Comparison of ENCODE assay signal across 36 cellular contexts in genomic region chr3:67463656-67464055, GRCh38.
"Had no signal": no experiment of that assay in that cellular context is flagged by ENCODE, and none has a peak within 500 bp of the region (broad histone marks: within the 10 kb centered on the region; RNA-seq: fewer than 3 reads in every experiment).

No MANE protein-coding gene starts in this region.

- H3K36me3 Mint-ChIP-seq: WTC11 had no signal

- H3K4me1 Mint-ChIP-seq: WTC11 had no signal

- H3K36me3 ChIP-seq: brain microvascular endothelial cell, breast epithelium, WERI-Rb-1 had no signal

- H3K4me1 ChIP-seq: body of pancreas, breast epithelium had no signal

- H3K27me3 ChIP-seq: body of pancreas, brain microvascular endothelial cell, breast epithelium had no signal

- H3K27me3 Mint-ChIP-seq: activated CD4-positive, alpha-beta memory T cell treated with anti-CD3 and anti-CD28 coated beads, Interleukin-2, amount 10 ng/mL, durations not matched to agents 7 days and 5 days; activated CD4-positive, alpha-beta T cell treated with anti-CD3 and anti-CD28 coated beads for 36 hours; activated CD4-positive, alpha-beta T cell treated with anti-CD3 and anti-CD28 coated beads, Interleukin-2, amount 10 ng/mL, durations not matched to agents 7 days and 5 days; activated CD8-positive, alpha-beta memory T cell treated with anti-CD3 and anti-CD28 coated beads, Interleukin-2, amount 10 ng/mL, durations not matched to agents 7 days and 5 days; activated naive CD4-positive, alpha-beta T cell treated with anti-CD3 and anti-CD28 coated beads, Interleukin-2, amount 10 ng/mL, durations not matched to agents 7 days and 5 days; activated naive CD4-positive, alpha-beta T cell treated with anti-CD3 and anti-CD28 coated beads, Interleukin-2, amount 50 U/mL, for 24 hours; activated naive CD8-positive, alpha-beta T cell; activated naive CD8-positive, alpha-beta T cell treated with anti-CD3 and anti-CD28 coated beads, Interleukin-2, amount 10 ng/mL, durations not matched to agents 7 days and 5 days; activated naive CD8-positive, alpha-beta T cell treated with anti-CD3 and anti-CD28 coated beads, Interleukin-2, amount 50 U/mL, for 24 hours; activated T-cell treated with anti-CD3 and anti-CD28 coated beads, Interleukin-2, amount 50 U/mL, for 24 hours had no signal

- H3K4me3 ChIP-seq: body of pancreas, breast epithelium had no signal

- H3K27ac ChIP-seq: body of pancreas, brain microvascular endothelial cell, breast epithelium, WERI-Rb-1 had no signal

- H3K9me3 Mint-ChIP-seq: activated CD4-positive, alpha-beta memory T cell treated with anti-CD3 and anti-CD28 coated beads, Interleukin-2, amount 10 ng/mL, durations not matched to agents 7 days and 5 days; activated CD4-positive, alpha-beta T cell treated with anti-CD3 and anti-CD28 coated beads, Interleukin-2, amount 10 ng/mL, durations not matched to agents 7 days and 5 days; activated naive CD4-positive, alpha-beta T cell treated with anti-CD3 and anti-CD28 coated beads, Interleukin-2, amount 10 ng/mL, durations not matched to agents 7 days and 5 days; activated naive CD4-positive, alpha-beta T cell treated with anti-CD3 and anti-CD28 coated beads, Interleukin-2, amount 50 U/mL, for 24 hours; activated naive CD8-positive, alpha-beta T cell treated with anti-CD3 and anti-CD28 coated beads, Interleukin-2, amount 10 ng/mL, durations not matched to agents 7 days and 5 days; activated naive CD8-positive, alpha-beta T cell treated with anti-CD3 and anti-CD28 coated beads, Interleukin-2, amount 50 U/mL, for 24 hours; activated T-cell treated with anti-CD3 and anti-CD28 coated beads, Interleukin-2, amount 50 U/mL, for 24 hours; activated T-helper 2 cell treated with anti-CD3 and anti-CD28 coated beads, Interferon-gamma antibody, Interleukin-2, Interleukin-4, amounts not matched to agents 10 μg/mL and 5 μg/mL and 100 μg/mL, durations not matched to agents 14 hours and 24 hours and 36 hours; T-helper 1 cell treated with Interleukin-12 subunit alpha and Interleukin-12 subunit beta and Interleukin-4 antibody, amounts not matched to agents 30 μg/mL and 1 μg/mL, for 36 hours; T-helper 2 cell treated with Interferon-gamma antibody and Interleukin-4, amounts not matched to agents 5 μg/mL and 100 μg/mL, for 36 hours; WTC11 had no signal

- DNase-seq: activated CD4-positive, alpha-beta memory T cell treated with anti-CD3 and anti-CD28 coated beads, Interleukin-2, amount 10 ng/mL, durations not matched to agents 7 days and 5 days; activated CD4-positive, alpha-beta T cell treated with anti-CD3 and anti-CD28 coated beads for 1 hour; activated CD4-positive, alpha-beta T cell treated with anti-CD3 and anti-CD28 coated beads for 36 hours; activated CD4-positive, alpha-beta T cell treated with anti-CD3 and anti-CD28 coated beads for 48 hours; activated CD4-positive, alpha-beta T cell treated with anti-CD3 and anti-CD28 coated beads, Interleukin-2, amount 10 ng/mL, durations not matched to agents 7 days and 5 days; activated CD4-positive, alpha-beta T cell treated with anti-CD3 and anti-CD28 coated beads, Interleukin-2, amount 50 U/mL, for 48 hours; activated CD4-positive, CD25-positive, alpha-beta regulatory T cell; activated CD8-positive, alpha-beta memory T cell treated with anti-CD3 and anti-CD28 coated beads for 24 hours; activated CD8-positive, alpha-beta memory T cell treated with anti-CD3 and anti-CD28 coated beads, Interleukin-2, amount 10 ng/mL, durations not matched to agents 7 days and 5 days; activated CD8-positive, alpha-beta memory T cell treated with anti-CD3 and anti-CD28 coated beads, Interleukin-2, amount 50 U/mL, for 48 hours; activated CD8-positive, alpha-beta T cell treated with anti-CD3 and anti-CD28 coated beads, Interleukin-2, amount 10 ng/mL, durations not matched to agents 7 days and 5 days; activated effector memory CD4-positive, alpha-beta T cell treated with Interleukin-2 at 50 U/mL for 16 hours; activated gamma-delta T cell; activated naive CD4-positive, alpha-beta T cell treated with anti-CD3 and anti-CD28 coated beads, Interleukin-2, amount 10 ng/mL, durations not matched to agents 7 days and 5 days; activated naive CD4-positive, alpha-beta T cell treated with Interleukin-2 at 50 U/mL for 16 hours; activated naive CD8-positive, alpha-beta T cell treated with anti-CD3 and anti-CD28 coated beads, Interleukin-2, amount 10 ng/mL, durations not matched to agents 7 days and 5 days; activated naive CD8-positive, alpha-beta T cell treated with anti-CD3 and anti-CD28 coated beads, Interleukin-2, amount 50 U/mL, for 24 hours; activated T-cell treated with anti-CD3 and anti-CD28 coated beads, Interleukin-2, amount 50 U/mL, for 24 hours; activated T-cell treated with anti-CD3 and anti-CD28 coated beads, Interleukin-2, amount 50 U/mL, for 48 hours; aorta; body of pancreas; brain microvascular endothelial cell; central memory CD4-positive, alpha-beta T cell; T-helper 1 cell; T-helper 2 cell; T-helper 9 cell; WERI-Rb-1 had no signal

- ATAC-seq: activated CD4-positive, alpha-beta T cell treated with anti-CD3 and anti-CD28 coated beads for 36 hours; activated CD4-positive, CD25-positive, alpha-beta regulatory T cell treated with anti-CD3 and anti-CD28 coated beads, Interleukin-2, amount 50 U/mL, for 24 hours; activated CD8-positive, alpha-beta memory T cell treated with anti-CD3 and anti-CD28 coated beads, Interleukin-2, amount 10 ng/mL, durations not matched to agents 7 days and 5 days; activated CD8-positive, alpha-beta T cell treated with anti-CD3 and anti-CD28 coated beads, Interleukin-2, amount 10 ng/mL, durations not matched to agents 7 days and 5 days; activated naive CD8-positive, alpha-beta T cell treated with anti-CD3 and anti-CD28 coated beads, Interleukin-2, amount 50 U/mL, for 24 hours; body of pancreas; WTC11 had no signal

- FAIRE-seq: astrocyte had no signal

- H3K4me3 Mint-ChIP-seq: activated CD4-positive, alpha-beta memory T cell treated with anti-CD3 and anti-CD28 coated beads, Interleukin-2, amount 10 ng/mL, durations not matched to agents 7 days and 5 days; activated CD4-positive, alpha-beta T cell treated with anti-CD3 and anti-CD28 coated beads for 36 hours; activated CD4-positive, alpha-beta T cell treated with anti-CD3 and anti-CD28 coated beads, Interleukin-2, amount 10 ng/mL, durations not matched to agents 7 days and 5 days; activated CD8-positive, alpha-beta memory T cell treated with anti-CD3 and anti-CD28 coated beads, Interleukin-2, amount 10 ng/mL, durations not matched to agents 7 days and 5 days; activated CD8-positive, alpha-beta T cell treated with anti-CD3 and anti-CD28 coated beads, Interleukin-2, amount 10 ng/mL, durations not matched to agents 7 days and 5 days; activated naive CD4-positive, alpha-beta T cell treated with anti-CD3 and anti-CD28 coated beads, Interleukin-2, amount 10 ng/mL, durations not matched to agents 7 days and 5 days; activated naive CD4-positive, alpha-beta T cell treated with anti-CD3 and anti-CD28 coated beads, Interleukin-2, amount 50 U/mL, for 24 hours; activated naive CD8-positive, alpha-beta T cell; activated naive CD8-positive, alpha-beta T cell treated with anti-CD3 and anti-CD28 coated beads, Interleukin-2, amount 10 ng/mL, durations not matched to agents 7 days and 5 days; activated naive CD8-positive, alpha-beta T cell treated with anti-CD3 and anti-CD28 coated beads, Interleukin-2, amount 50 U/mL, for 24 hours; activated T-cell treated with anti-CD3 and anti-CD28 coated beads, Interleukin-2, amount 50 U/mL, for 24 hours; T-helper 1 cell treated with Interleukin-12 subunit alpha and Interleukin-12 subunit beta and Interleukin-4 antibody, amounts not matched to agents 30 μg/mL and 1 μg/mL, for 36 hours; T-helper 2 cell treated with Interferon-gamma antibody and Interleukin-4, amounts not matched to agents 5 μg/mL and 100 μg/mL, for 36 hours; WTC11 had no signal

- H3K9me3 ChIP-seq: body of pancreas, breast epithelium had no signal

- H3K27ac Mint-ChIP-seq: activated CD4-positive, alpha-beta memory T cell treated with anti-CD3 and anti-CD28 coated beads, Interleukin-2, amount 10 ng/mL, durations not matched to agents 7 days and 5 days; activated CD4-positive, alpha-beta T cell treated with anti-CD3 and anti-CD28 coated beads for 36 hours; activated CD4-positive, alpha-beta T cell treated with anti-CD3 and anti-CD28 coated beads, Interleukin-2, amount 10 ng/mL, durations not matched to agents 7 days and 5 days; activated CD8-positive, alpha-beta memory T cell treated with anti-CD3 and anti-CD28 coated beads, Interleukin-2, amount 10 ng/mL, durations not matched to agents 7 days and 5 days; activated CD8-positive, alpha-beta T cell treated with anti-CD3 and anti-CD28 coated beads, Interleukin-2, amount 10 ng/mL, durations not matched to agents 7 days and 5 days; activated naive CD4-positive, alpha-beta T cell treated with anti-CD3 and anti-CD28 coated beads, Interleukin-2, amount 10 ng/mL, durations not matched to agents 7 days and 5 days; activated naive CD4-positive, alpha-beta T cell treated with anti-CD3 and anti-CD28 coated beads, Interleukin-2, amount 50 U/mL, for 24 hours; activated naive CD8-positive, alpha-beta T cell; activated naive CD8-positive, alpha-beta T cell treated with anti-CD3 and anti-CD28 coated beads, Interleukin-2, amount 10 ng/mL, durations not matched to agents 7 days and 5 days; activated naive CD8-positive, alpha-beta T cell treated with anti-CD3 and anti-CD28 coated beads, Interleukin-2, amount 50 U/mL, for 24 hours; activated T-cell treated with anti-CD3 and anti-CD28 coated beads, Interleukin-2, amount 50 U/mL, for 24 hours; activated T-helper 2 cell treated with anti-CD3 and anti-CD28 coated beads, Interferon-gamma antibody, Interleukin-2, Interleukin-4, amounts not matched to agents 10 μg/mL and 5 μg/mL and 100 μg/mL, durations not matched to agents 14 hours and 24 hours and 36 hours; T-helper 1 cell treated with Interleukin-12 subunit alpha and Interleukin-12 subunit beta and Interleukin-4 antibody, amounts not matched to agents 30 μg/mL and 1 μg/mL, for 36 hours; T-helper 2 cell treated with Interferon-gamma antibody and Interleukin-4, amounts not matched to agents 5 μg/mL and 100 μg/mL, for 36 hours; WTC11 had no signal
